Comparison of ENCODE assay signal across 8 cellular contexts in the genomic region with DNA sequence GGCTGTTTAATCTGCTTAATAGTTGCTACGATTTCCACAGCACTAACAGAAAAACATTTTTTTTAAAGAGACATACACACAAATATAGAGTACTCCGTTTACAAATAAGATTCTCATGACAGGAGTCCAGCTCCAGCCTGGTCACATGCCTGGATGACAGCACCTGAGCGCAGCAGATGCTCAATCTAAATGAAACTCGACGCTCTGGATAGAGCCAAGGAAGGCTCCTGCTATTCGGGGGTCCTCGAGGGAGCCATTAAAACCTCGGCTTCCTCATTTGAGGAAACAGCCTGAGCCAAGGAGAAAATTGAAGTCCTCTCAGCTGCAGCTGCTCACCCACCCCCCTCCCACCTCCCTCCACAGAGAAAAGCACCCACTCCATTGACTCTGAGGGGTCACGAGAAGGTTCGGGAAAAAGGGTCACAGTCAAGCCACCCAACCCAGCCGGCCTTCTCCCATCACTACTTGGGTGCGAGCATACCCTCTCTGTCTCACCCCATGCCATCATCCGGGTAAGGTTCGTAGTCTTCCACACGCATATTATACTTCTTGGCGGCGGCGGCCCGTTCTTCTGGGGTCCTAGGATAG. TPM values are rescaled to one million over a fixed set of nuclear protein-coding genes. Genes with fewer than 3 reads are reported as not detected.
A peak's percentile ranks its signal among the peaks of the same experiment; 100 is the strongest.
DNase-seq lines count a peak whose midpoint lies in the region; ATAC-seq lines count a peak whose summit lies in the region.

No MANE protein-coding gene starts in this region.

- H3K4me3 Mint-ChIP-seq in stimulated activated effector memory CD8-positive, alpha-beta T cell treated with anti-CD3 and anti-CD28 coated beads, Interleukin-12 subunit alpha, Interleukin-12 subunit beta, amount 100 ng/mL, for 72 hours = peak overlapping the region; percentile 98

- peaks cover 4% of the 10 kb centered on the region for H3K4me1 ChIP-seq in iPS-15b (ENCODE audit: control insufficient read depth, insufficient read depth, low read length)

- H3K27ac Mint-ChIP-seq in activated naive CD4-positive, alpha-beta T cell treated with anti-CD3 and anti-CD28 coated beads, Interleukin-2, amount 50 U/mL, for 72 hours = peak overlapping the region; percentile 96
- peak overlapping the region; percentile 99 for H3K27ac Mint-ChIP-seq in stimulated activated effector memory CD8-positive, alpha-beta T cell treated with anti-CD3 and anti-CD28 coated beads, Interleukin-12 subunit alpha, Interleukin-12 subunit beta, amount 100 ng/mL, for 72 hours

- H3K9ac ChIP-seq in iPS-15b (ENCODE audit: low read depth, low read length) = peak overlapping the region; percentile 67

- no peaks in the 10 kb centered on the region for H3K9me3 Mint-ChIP-seq in activated naive CD4-positive, alpha-beta T cell treated with anti-CD3 and anti-CD28 coated beads, Interleukin-2, amount 50 U/mL, for 72 hours
- H3K9me3 Mint-ChIP-seq in stimulated activated effector memory CD8-positive, alpha-beta T cell treated with anti-CD3 and anti-CD28 coated beads, Interleukin-12 subunit alpha, Interleukin-12 subunit beta, amount 100 ng/mL, for 72 hours = no peaks in the 10 kb centered on the region

- peaks cover 31 to 35% of the 10 kb centered on the region in 2 donors for H3K36me3 Mint-ChIP-seq in activated naive CD4-positive, alpha-beta T cell treated with anti-CD3 and anti-CD28 coated beads, Interleukin-2, amount 50 U/mL, for 72 hours
- peaks cover 60% of the 10 kb centered on the region for H3K36me3 Mint-ChIP-seq in stimulated activated effector memory CD8-positive, alpha-beta T cell treated with anti-CD3 and anti-CD28 coated beads, Interleukin-12 subunit alpha, Interleukin-12 subunit beta, amount 100 ng/mL, for 72 hours

- H3K9me3 ChIP-seq in iPS-15b (ENCODE audit: control insufficient read depth, insufficient read depth, low read length) = no peaks in the 10 kb centered on the region

- H3K27me3 ChIP-seq in iPS-15b (ENCODE audit: control insufficient read depth, insufficient read depth, low read length) = no peaks in the 10 kb centered on the region

- ATAC-seq in HG03280 (IDR thresholded peaks at IDR 0.05; ENCODE audit: unreplicated experiment) (peak; percentile 6), HG02623 (IDR thresholded peaks at IDR 0.05; ENCODE audit: unreplicated experiment) (no peak)
- peak in 1 of 2 donors; percentile 9 for ATAC-seq in activated naive CD4-positive, alpha-beta T cell treated with anti-CD3 and anti-CD28 coated beads, Interleukin-2, amount 50 U/mL, for 72 hours
- ATAC-seq in stimulated activated effector memory CD8-positive, alpha-beta T cell treated with anti-CD3 and anti-CD28 coated beads, Interleukin-12 subunit alpha, Interleukin-12 subunit beta, amount 100 ng/mL, for 72 hours = peak; percentile 32

- peak overlapping the region; percentile 98 for H3K4me3 ChIP-seq in iPS-15b (ENCODE audit: low read depth, low read length)

- peaks cover 21% of the 10 kb centered on the region for H3K36me3 ChIP-seq in iPS-15b (ENCODE audit: control insufficient read depth, insufficient read depth, low read length)

- DNase-seq in COLO668 (lab: John Stamatoyannopoulos, UW; ENCODE audit: unreplicated experiment) (peak; percentile 2), mesenteric fat pad (ENCODE audit: low spot score) (no peak), SHP77 (lab: John Stamatoyannopoulos, UW) (no peak)
- no peak for DNase-seq in activated naive CD4-positive, alpha-beta T cell treated with anti-CD3 and anti-CD28 coated beads, Interleukin-2, amount 50 U/mL, for 72 hours (ENCODE audit: low spot score in 2 of 2)
- no peak for DNase-seq in stimulated activated effector memory CD8-positive, alpha-beta T cell treated with anti-CD3 and anti-CD28 coated beads, Interleukin-12 subunit alpha, Interleukin-12 subunit beta, amount 100 ng/mL, for 72 hours (ENCODE audit: low spot score in 2 of 2)

- H3K4me1 Mint-ChIP-seq in stimulated activated effector memory CD8-positive, alpha-beta T cell treated with anti-CD3 and anti-CD28 coated beads, Interleukin-12 subunit alpha, Interleukin-12 subunit beta, amount 100 ng/mL, for 72 hours = peaks cover 47% of the 10 kb centered on the region

RNA-seq across cellular contexts. Expression of a gene that starts 0.7 kb away (rescaled TPM):
- 100 to 1,000 TPM; 326 to 391 TPM for total RNA-seq in activated naive CD4-positive, alpha-beta T cell treated with anti-CD3 and anti-CD28 coated beads, Interleukin-2, amount 50 U/mL, for 72 hours
- 123 TPM for total RNA-seq in mesenteric fat pad

RNA-seq across cellular contexts. Expression of a gene that starts 6.8 kb away (rescaled TPM):
- total RNA-seq in activated naive CD4-positive, alpha-beta T cell treated with anti-CD3 and anti-CD28 coated beads, Interleukin-2, amount 50 U/mL, for 72 hours = 10 to 100 TPM; 43.7 to 48.1 TPM
- 29.2 TPM for total RNA-seq in mesenteric fat pad

RNA-seq across cellular contexts. Expression of a gene that starts 9.3 kb away (rescaled TPM):
- 100 to 1,000 TPM in 1 of 2 donors, 10 to 100 TPM in 1; 60.8 to 121 TPM for total RNA-seq in activated naive CD4-positive, alpha-beta T cell treated with anti-CD3 and anti-CD28 coated beads, Interleukin-2, amount 50 U/mL, for 72 hours
- total RNA-seq in mesenteric fat pad = 9.8 TPM
